In the genomic region with DNA sequence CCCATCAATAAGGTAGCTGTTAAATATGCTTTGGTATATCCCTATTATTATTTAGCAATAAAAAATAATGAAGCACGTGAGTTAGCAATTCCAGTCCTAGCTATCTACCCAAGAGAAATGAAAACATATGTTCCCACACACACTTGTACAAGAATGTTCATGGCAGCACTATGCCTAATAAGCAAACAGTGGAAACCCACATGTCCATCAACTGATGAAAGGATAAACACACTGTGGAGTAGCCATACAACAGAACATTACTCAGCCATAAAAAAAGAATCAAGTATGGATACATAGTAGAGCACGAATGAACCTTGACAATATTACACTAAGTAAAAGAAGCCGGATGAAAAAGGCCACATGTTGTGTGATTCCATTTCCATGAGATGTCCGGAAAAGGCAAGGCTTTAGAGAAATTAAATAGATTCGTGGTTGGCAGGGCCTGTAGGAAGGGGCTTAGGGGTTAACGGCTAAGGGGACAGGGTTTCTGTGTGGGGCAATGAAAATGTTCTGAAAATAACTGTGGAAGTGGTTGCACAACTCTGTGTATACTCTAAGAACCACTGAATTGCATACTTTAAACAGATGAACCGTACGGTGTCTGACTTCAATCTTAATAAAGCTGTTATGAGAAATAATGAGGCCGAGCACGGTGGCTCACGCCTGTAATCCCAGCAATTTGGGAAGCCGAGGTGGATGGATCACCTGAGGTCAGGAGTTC, we compare ENCODE assay signal across 27 cellular contexts. TPM values are rescaled to one million over a fixed set of nuclear protein-coding genes. Genes with fewer than 3 reads are reported as not detected.
DNase-seq lines count a peak whose midpoint lies in the region; TF ChIP-seq lines count a peak whose summit lies in the region.
"Had no signal": no experiment of that assay in that cellular context is flagged by ENCODE, and none has a peak within 500 bp of the region (broad histone marks: within the 10 kb centered on the region; RNA-seq: fewer than 3 reads in every experiment).

No MANE protein-coding gene starts in this region.

- no peak for TF ChIP-seq CTCF in NB4 (IDR thresholded peaks at IDR 0.05; ENCODE audit: low read depth, low read length)
- no peak for TF ChIP-seq CTCF in nephron progenitor cell (IDR thresholded peaks at IDR 0.05)
- TF ChIP-seq CTCF in right atrium auricular region (IDR thresholded peaks at IDR 0.05) = no peak
- no peak for TF ChIP-seq CTCF in adrenal gland (IDR thresholded peaks at IDR 0.05)

- TF ChIP-seq POLR2A in NB4 (IDR thresholded peaks at IDR 0.05; ENCODE audit: extremely low read depth, insufficient read length) = no peak
- TF ChIP-seq POLR2A in adrenal gland (IDR thresholded peaks at IDR 0.05) = no peak

- peaks cover 8% of the 10 kb centered on the region for H3K27me3 Mint-ChIP-seq in nephron progenitor cell (ENCODE audit: low read depth, poor library complexity)
- H3K27me3 Mint-ChIP-seq in CD4-positive, alpha-beta memory T cell = peaks cover 0 to 7% of the 10 kb centered on the region in 2 donors

- no peak overlapping the region for H3K4me3 ChIP-seq in BLaER1 treated with 17β-estradiol and CSF1 and Interleukin-3, amounts not matched to agents 10 nM and 100 nM
- H3K4me3 ChIP-seq in NB4 (ENCODE audit: low read depth, low read length) = peak overlapping the region; percentile 45
- H3K4me3 ChIP-seq in right atrium auricular region = no peak overlapping the region
- no peak overlapping the region for H3K4me3 ChIP-seq in CD4-positive, alpha-beta memory T cell (ENCODE audit: low read length in 2 of 2)
- H3K4me3 ChIP-seq in adrenal gland = no peak overlapping the region
- H3K4me3 ChIP-seq: SK-N-MC had no signal

- peaks cover 0 to 97% (median 63%) of the 10 kb centered on the region in 10 experiments; a peak in 16 of 20 replicates for H3K4me1 ChIP-seq in BLaER1 treated with 17β-estradiol and CSF1 and Interleukin-3, amounts not matched to agents 10 nM and 100 nM
- H3K4me1 ChIP-seq in right atrium auricular region (peaks cover 0 to 22% of the 10 kb centered on the region in 2 donors), adrenal gland (replicated peaks in 1 of 2) (no peaks in the 10 kb centered on the region)
- H3K4me1 ChIP-seq in CD4-positive, alpha-beta memory T cell (ENCODE audit: insufficient read depth, low read length) = no peaks in the 10 kb centered on the region

- H3K9me3 ChIP-seq in BLaER1 treated with 17β-estradiol and CSF1 and Interleukin-3, amounts not matched to agents 10 nM and 100 nM (replicated peaks in 1 of 11) = no peaks in the 10 kb centered on the region
- H3K9me3 ChIP-seq in right atrium auricular region (no peaks in the 10 kb centered on the region), adrenal gland (replicated peaks in 1 of 3) (no peaks in the 10 kb centered on the region)
- no peaks in the 10 kb centered on the region for H3K9me3 ChIP-seq in CD4-positive, alpha-beta memory T cell (ENCODE audit: control insufficient read depth in 1 of 2, low read length in 2 of 2)

- CTCF ChIA-PET in CD4-positive, alpha-beta memory T cell (lab: Charles Lee; ENCODE audit: partially characterized antibody) = no interaction called here

- H3K36me3 ChIP-seq in BLaER1 treated with 17β-estradiol and CSF1 and Interleukin-3, amounts not matched to agents 10 nM and 100 nM = no peaks in the 10 kb centered on the region
- no peaks in the 10 kb centered on the region for H3K36me3 ChIP-seq in right atrium auricular region
- H3K36me3 ChIP-seq in CD4-positive, alpha-beta memory T cell (ENCODE audit: insufficient read depth, low read length) = no peaks in the 10 kb centered on the region
- no peaks in the 10 kb centered on the region for H3K36me3 ChIP-seq in adrenal gland (replicated peaks in 1 of 2)

- no peaks in the 10 kb centered on the region for H3K9me3 Mint-ChIP-seq in nephron progenitor cell
- no peaks in the 10 kb centered on the region for H3K9me3 Mint-ChIP-seq in CD4-positive, alpha-beta memory T cell
- H3K9me3 Mint-ChIP-seq: activated B cell treated with CpG ODN at 0.5 μM for 24 hours; activated naive CD4-positive, alpha-beta T cell treated with anti-CD3 and anti-CD28 coated beads, Interleukin-2, amount 50 U/mL, for 72 hours; activated T-helper 2 cell treated with anti-CD3 and anti-CD28 coated beads, Interferon-gamma antibody, Interleukin-2, Interleukin-4, amounts not matched to agents 10 μg/mL and 5 μg/mL and 100 μg/mL, durations not matched to agents 14 hours and 24 hours and 36 hours; central memory CD8-positive, alpha-beta T cell had no signal

- POLR2A ChIA-PET in CD4-positive, alpha-beta memory T cell (lab: Charles Lee; ENCODE audit: partially characterized antibody) = no interaction called here

- peak overlapping the region in 6 of 11 experiments; percentile 9 to 52 (median 38); a peak in 9 of 22 replicates for H3K9ac ChIP-seq in BLaER1 treated with 17β-estradiol and CSF1 and Interleukin-3, amounts not matched to agents 10 nM and 100 nM

- H3K27me3 ChIP-seq in BLaER1 treated with 17β-estradiol and CSF1 and Interleukin-3, amounts not matched to agents 10 nM and 100 nM = no peaks in the 10 kb centered on the region
- H3K27me3 ChIP-seq in right atrium auricular region (no peaks in the 10 kb centered on the region), adrenal gland (no peaks in the 10 kb centered on the region)
- H3K27me3 ChIP-seq in CD4-positive, alpha-beta memory T cell (ENCODE audit: insufficient read depth, low read length) = no peaks in the 10 kb centered on the region

- H3K27ac Mint-ChIP-seq in nephron progenitor cell = peak overlapping the region; percentile 78
- H3K27ac Mint-ChIP-seq in CD4-positive, alpha-beta memory T cell = no peak overlapping the region
- H3K27ac Mint-ChIP-seq: activated B cell treated with CpG ODN at 0.5 μM for 24 hours; activated naive CD4-positive, alpha-beta T cell treated with anti-CD3 and anti-CD28 coated beads, Interleukin-2, amount 50 U/mL, for 72 hours; activated T-helper 2 cell treated with anti-CD3 and anti-CD28 coated beads, Interferon-gamma antibody, Interleukin-2, Interleukin-4, amounts not matched to agents 10 μg/mL and 5 μg/mL and 100 μg/mL, durations not matched to agents 14 hours and 24 hours and 36 hours; IgD-negative memory B cell; naive B cell had no signal

- peak overlapping the region in 10 of 11 experiments; percentile 31 to 76 (median 62); a peak in 17 of 22 replicates for H3K4me2 ChIP-seq in BLaER1 treated with 17β-estradiol and CSF1 and Interleukin-3, amounts not matched to agents 10 nM and 100 nM

- H3K27ac ChIP-seq in BLaER1 treated with 17β-estradiol and CSF1 and Interleukin-3, amounts not matched to agents 10 nM and 100 nM = peak overlapping the region in 9 of 11 experiments; percentile 23 to 82 (median 68); a peak in 16 of 22 replicates
- no peak overlapping the region for H3K27ac ChIP-seq in right atrium auricular region
- no peak overlapping the region for H3K27ac ChIP-seq in CD4-positive, alpha-beta memory T cell (ENCODE audit: low read depth, low read length)
- no peak overlapping the region for H3K27ac ChIP-seq in adrenal gland
- H3K27ac ChIP-seq: SK-N-MC had no signal

- H3K4me1 Mint-ChIP-seq in nephron progenitor cell = peaks cover 57% of the 10 kb centered on the region
- no peaks in the 10 kb centered on the region for H3K4me1 Mint-ChIP-seq in CD4-positive, alpha-beta memory T cell
- H3K4me1 Mint-ChIP-seq: activated B cell treated with CpG ODN at 0.5 μM for 24 hours; central memory CD8-positive, alpha-beta T cell; IgD-negative memory B cell; naive B cell had no signal

- intact Hi-C loops in CD4-positive, alpha-beta memory T cell (cut with micrococcal nuclease) = no loop called here
- intact Hi-C loops in adrenal gland (cut with DNase I) = no loop called here

- no peaks in the 10 kb centered on the region for H3K36me3 Mint-ChIP-seq in nephron progenitor cell (ENCODE audit: low read depth)
- no peaks in the 10 kb centered on the region for H3K36me3 Mint-ChIP-seq in CD4-positive, alpha-beta memory T cell
- H3K36me3 Mint-ChIP-seq: activated naive CD4-positive, alpha-beta T cell treated with anti-CD3 and anti-CD28 coated beads, Interleukin-2, amount 50 U/mL, for 72 hours; IgD-negative memory B cell; naive B cell had no signal

- no peaks in the 10 kb centered on the region for H4K20me1 ChIP-seq in BLaER1 treated with 17β-estradiol and CSF1 and Interleukin-3, amounts not matched to agents 10 nM and 100 nM

- WGBS in adrenal gland, 4 donors = 72 to 83% (median 76%) methylated on average over 12 of the region's 12 CpGs

- H3K4me3 Mint-ChIP-seq in nephron progenitor cell = no peak overlapping the region
- H3K4me3 Mint-ChIP-seq in CD4-positive, alpha-beta memory T cell = no peak overlapping the region
- H3K4me3 Mint-ChIP-seq: activated B cell treated with CpG ODN at 0.5 μM for 24 hours; central memory CD8-positive, alpha-beta T cell; IgD-negative memory B cell; naive B cell had no signal

- DNase-seq in NB4 (ENCODE audit: low read depth) = peak; percentile 95
- peak; percentile 48 for DNase-seq in astrocyte of the hippocampus (ENCODE audit: low read depth, low spot score)
- DNase-seq in nephron progenitor cell = no peak
- DNase-seq in right atrium auricular region (ENCODE audit: low spot score) = no peak
- DNase-seq in CD4-positive, alpha-beta memory T cell = no peak
- DNase-seq in adrenal gland = no peak
- DNase-seq in effector CD8-positive, alpha-beta T cell (lab: John Stamatoyannopoulos, UW) = no peak
- DNase-seq: activated B cell treated with CpG ODN at 0.5 μM for 24 hours; activated CD4-positive, alpha-beta T cell treated with anti-CD3 and anti-CD28 coated beads, Interleukin-2, amount 50 U/mL, for 4 hours; activated CD8-positive, alpha-beta memory T cell treated with anti-CD3 and anti-CD28 coated beads, Interleukin-2, amount 50 U/mL, for 4 hours; C1 segment of cervical spinal cord; HCEC 1CT; left colon; naive B cell; NCI-H510A; RPMI8226; small intestine; stimulated activated CD4-positive, alpha-beta T cell treated with anti-CD3 and anti-CD28 coated beads, Interleukin-2, amount 100 ng/mL, for 24 hours; T-helper 9 cell had no signal

RNA-seq across cellular contexts. Expression of gene COL23A1, which starts 51.4 kb away (rescaled TPM):
- total RNA-seq in right atrium auricular region (1 to 10 TPM; 5.7 to 6.8 TPM), adrenal gland (1 to 10 TPM in 3 of 8 donors, under 1 TPM in 5; 0.36 to 1.4 (median 0.88) TPM)
- under 1 TPM; 0.17 to 0.25 TPM for total RNA-seq in CD4-positive, alpha-beta memory T cell
- polyA plus RNA-seq in CD4-positive, alpha-beta memory T cell = not detected
- 1 to 10 TPM in 2 of 3 donors, under 1 TPM in 1; 0.09 to 4.4 (median 2.4) TPM for polyA plus RNA-seq in adrenal gland
- total RNA-seq: A673; activated B cell treated with CpG ODN at 0.5 μM for 24 hours; activated T-helper 2 cell treated with anti-CD3 and anti-CD28 coated beads, Interferon-gamma antibody, Interleukin-2, Interleukin-4, amounts not matched to agents 10 μg/mL and 5 μg/mL and 100 μg/mL, durations not matched to agents 14 hours and 24 hours and 36 hours; MCF 10A had no signal

Comparison
In these comparisons a context has a peak if more than half of its experiments do, and no peak if none do; other contexts are left out.
1. H3K27ac ChIP-seq: peak in BLaER1 treated with 17β-estradiol and CSF1 and Interleukin-3, amounts not matched to agents 10 nM and 100 nM (9 of 11); none in right atrium auricular region (0 of 2), CD4-positive, alpha-beta memory T cell (single experiment) and adrenal gland (0 of 5).
2. DNase-seq: peak in NB4 (single experiment) and astrocyte of the hippocampus (single experiment); none in nephron progenitor cell (single experiment), right atrium auricular region (single experiment), CD4-positive, alpha-beta memory T cell (0 of 5), adrenal gland (0 of 7) and effector CD8-positive, alpha-beta T cell (single experiment).